Comparison of ENCODE assay signal across 11 cellular contexts in the genomic region with DNA sequence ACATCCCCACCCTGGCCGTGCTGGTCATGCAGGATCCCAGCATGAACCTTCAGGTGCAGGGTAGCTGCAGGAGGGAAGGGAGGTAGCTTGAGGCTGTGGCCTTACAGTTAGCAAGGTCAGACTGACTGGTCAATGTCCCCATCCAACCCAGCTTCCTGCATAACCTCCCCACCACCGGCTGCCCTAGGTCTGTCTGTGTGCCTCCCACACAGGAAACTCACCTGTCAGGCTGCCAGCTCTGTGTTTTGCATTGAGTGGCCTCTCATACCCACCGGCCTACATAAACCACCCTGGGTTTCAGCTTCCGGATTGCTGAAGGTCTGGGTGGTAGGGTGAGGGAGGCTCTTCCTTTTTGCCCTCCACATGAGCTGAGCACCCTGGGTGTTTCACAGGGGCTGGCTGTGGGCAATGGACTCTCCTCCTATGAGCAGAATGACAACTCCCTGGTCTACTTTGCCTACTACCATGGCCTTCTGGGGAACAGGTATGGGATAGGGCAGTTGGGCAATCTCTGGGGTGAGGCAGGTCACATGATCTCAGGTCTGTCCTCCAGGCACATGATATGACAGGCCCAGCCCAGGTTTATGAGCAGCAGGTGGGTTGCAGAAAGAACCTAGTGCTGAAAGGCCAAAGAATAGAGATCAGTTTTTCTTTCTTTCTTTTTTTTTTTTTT. TPM values are rescaled to one million over a fixed set of nuclear protein-coding genes. Genes with fewer than 3 reads are reported as not detected.
A peak's percentile ranks its signal among the peaks of the same experiment; 100 is the strongest.
DNase-seq lines count a peak whose midpoint lies in the region; ATAC-seq and TF ChIP-seq lines count a peak whose summit lies in the region.
"Had no signal": no experiment of that assay in that cellular context is flagged by ENCODE, and none has a peak within 500 bp of the region (broad histone marks: within the 10 kb centered on the region; RNA-seq: fewer than 3 reads in every experiment).

No MANE protein-coding gene starts in this region.

- H3K4ac ChIP-seq in H9 (ENCODE audit: low read depth, low read length) = no peak overlapping the region
- H3K4ac ChIP-seq in neuronal stem cell (ENCODE audit: low read length) = no peak overlapping the region
- no peak overlapping the region for H3K4ac ChIP-seq in trophoblast cell (ENCODE audit: low read depth, low read length)

- no peaks in the 10 kb centered on the region for H3K79me2 ChIP-seq in H9 (ENCODE audit: insufficient read depth, low read length)
- H3K79me2 ChIP-seq in trophoblast cell (ENCODE audit: control insufficient read depth, insufficient read depth, low read length, poor library complexity) = peaks cover 4% of the 10 kb centered on the region

- H3K79me1 ChIP-seq in H9 (ENCODE audit: insufficient read depth, low read depth, low read length, poor library complexity, severe bottlenecking) (no peaks in the 10 kb centered on the region), neuronal stem cell (ENCODE audit: low read depth, low read length) (peaks cover 2% of the 10 kb centered on the region), trophoblast cell (ENCODE audit: low read length) (peaks cover 9% of the 10 kb centered on the region)

- no CpG with 5 or more reads among the region's 4 CpGs for WGBS in H9 (ENCODE audit: extremely low coverage, insufficient read length, low lambda C conversion rate)
- no CpG with 5 or more reads among the region's 4 CpGs for WGBS in neuronal stem cell (ENCODE audit: extremely low coverage in 2 of 2, insufficient read length in 2 of 2, insufficient replicate concordance in 1 of 2), 2 donors
- no CpG with 5 or more reads among the region's 4 CpGs for WGBS in trophoblast cell (ENCODE audit: extremely low coverage, insufficient coverage, insufficient read length)

- no peak overlapping the region for H3K27ac Mint-ChIP-seq in H9

- no peaks in the 10 kb centered on the region for H3K9me3 Mint-ChIP-seq in H9

- intact Hi-C loops in colonic mucosa (cut with DNase I) = loop anchor here (5.0 kb wide), 2 partner anchors 39 to 69 kb away; a partner anchor contains a TSS

- H2BK15ac ChIP-seq in H9 (ENCODE audit: low read depth, low read length) = no peak overlapping the region
- H2BK15ac ChIP-seq in neuronal stem cell (ENCODE audit: low read length) = no peak overlapping the region

- H2BK12ac ChIP-seq in H9 (ENCODE audit: insufficient read length, low read depth, low read length) = no peak overlapping the region
- no peak overlapping the region for H2BK12ac ChIP-seq in neuronal stem cell (ENCODE audit: low read length)
- no peak overlapping the region for H2BK12ac ChIP-seq in trophoblast cell (ENCODE audit: low read length)

- H3K36me3 ChIP-seq in RWPE2 (ENCODE audit: low read depth) (peaks cover 37% of the 10 kb centered on the region), colonic mucosa (peaks cover 13% of the 10 kb centered on the region), neuronal stem cell (replicated peaks in 1 of 2; ENCODE audit: control insufficient read depth in 2 of 2, insufficient read depth in 2 of 2, low read length in 2 of 2) (peaks cover 13 to 36% of the 10 kb centered on the region in 2 donors), trophoblast cell (ENCODE audit: control insufficient read depth in 1 of 2, insufficient read depth in 2 of 2, low read length in 2 of 2) (peaks cover 17 to 31% of the 10 kb centered on the region in 2 experiments)

- H3K4me3 Mint-ChIP-seq in H9 = peak overlapping the region; percentile 85 to 92; a peak in 4 of 5 replicates

- H3T11ph ChIP-seq in H9 (ENCODE audit: low read length) = no peak overlapping the region

- ATAC-seq in RWPE2 (ENCODE audit: low read depth) (no peak), GM21825 (IDR thresholded peaks at IDR 0.05; ENCODE audit: unreplicated experiment) (no peak), GM21515 (IDR thresholded peaks at IDR 0.05; ENCODE audit: unreplicated experiment) (no peak)

- H3K4me3 ChIP-seq in RWPE2 (ENCODE audit: severe bottlenecking) (no peak overlapping the region), colonic mucosa (no peak overlapping the region), neuronal stem cell (ENCODE audit: low read length in 2 of 2) (no peak overlapping the region), trophoblast cell (ENCODE audit: low read depth, low read length) (no peak overlapping the region)

- H3K27me3 ChIP-seq in H9 (ENCODE audit: insufficient read depth, low read length) (no peaks in the 10 kb centered on the region), RWPE2 (ENCODE audit: insufficient read depth, poor library complexity, severe bottlenecking) (no peaks in the 10 kb centered on the region), colonic mucosa (no peaks in the 10 kb centered on the region), neuronal stem cell (ENCODE audit: control insufficient read depth in 3 of 3, insufficient read depth in 3 of 3, low read depth in 1 of 3, low read length in 3 of 3) (peaks cover 0 to 7% (median 0%) of the 10 kb centered on the region in 3 experiments), trophoblast cell (ENCODE audit: insufficient read depth, low read length) (no peaks in the 10 kb centered on the region)

- H2BK5ac ChIP-seq in H9 (ENCODE audit: insufficient read length, low read length) = no peak overlapping the region
- peak overlapping the region; percentile 62 for H2BK5ac ChIP-seq in neuronal stem cell (ENCODE audit: low read length)
- H2BK5ac ChIP-seq in trophoblast cell (ENCODE audit: low read depth, low read length, poor library complexity) = no peak overlapping the region

- H3K4me1 ChIP-seq in H9 (ENCODE audit: insufficient read depth, low read length) (no peaks in the 10 kb centered on the region), RWPE2 (ENCODE audit: insufficient read depth, poor library complexity, severe bottlenecking) (no peaks in the 10 kb centered on the region), colonic mucosa (peaks cover 18% of the 10 kb centered on the region), neuronal stem cell (ENCODE audit: control insufficient read depth in 2 of 2, insufficient read depth in 1 of 2, low read depth in 1 of 2, low read length in 2 of 2) (peaks cover 5 to 6% of the 10 kb centered on the region in 2 donors), trophoblast cell (ENCODE audit: control insufficient read depth in 1 of 2, insufficient read depth in 2 of 2, low read length in 2 of 2) (peaks cover 9 to 15% of the 10 kb centered on the region in 2 experiments)

- H2AK5ac ChIP-seq in H9 (ENCODE audit: insufficient read length, low read length) = no peak overlapping the region
- H2AK5ac ChIP-seq in neuronal stem cell (ENCODE audit: low read depth, low read length) = no peak overlapping the region
- H2AK5ac ChIP-seq in trophoblast cell (ENCODE audit: low read length) = no peak overlapping the region

- peaks cover 12 to 41% (median 34%) of the 10 kb centered on the region in 3 experiments for H3K36me3 Mint-ChIP-seq in H9 (ENCODE audit: insufficient read depth in 1 of 3, low read depth in 3 of 3)

- H3K4me1 Mint-ChIP-seq in H9 = peaks cover 5 to 14% of the 10 kb centered on the region in 2 experiments; a peak in 3 of 4 replicates

- H3K27me3 Mint-ChIP-seq in H9 (ENCODE audit: low read depth) = no peaks in the 10 kb centered on the region; the same call in 1 of the 2 replicates

- DNase-seq in H9 (no peak), RWPE2 (ENCODE audit: low spot score) (peak; percentile 77), colonic mucosa (peak; percentile 81), neuronal stem cell (ENCODE audit: low spot score) (no peak), NCI-H1436 treated with DMSO at 0.1 percent for 48 hours (lab: John Stamatoyannopoulos, UW) (no peak), trophoblast cell (no peak)
- DNase-seq: cortex of kidney, NCI-H1048, psoas muscle had no signal

- H3K18ac ChIP-seq in H9 (ENCODE audit: insufficient read length, low read depth, low read length) = no peak overlapping the region
- no peak overlapping the region for H3K18ac ChIP-seq in neuronal stem cell (ENCODE audit: low read length)
- no peak overlapping the region for H3K18ac ChIP-seq in trophoblast cell (ENCODE audit: low read length)

- TF ChIP-seq CTCF in H9 (conservative IDR thresholded peaks at IDR 0.05) = no peak
- TF ChIP-seq CTCF in RWPE2 (IDR thresholded peaks at IDR 0.05; ENCODE audit: poor library complexity, severe bottlenecking) = no peak
- TF ChIP-seq CTCF in colonic mucosa (IDR thresholded peaks at IDR 0.05) = no peak

- H2AFZ ChIP-seq in H9 (ENCODE audit: low read length) (no peak overlapping the region), neuronal stem cell (ENCODE audit: low read length) (no peak overlapping the region), trophoblast cell (ENCODE audit: insufficient read depth, low read length, poor library complexity) (no peak overlapping the region)

- no peak overlapping the region for H3K23ac ChIP-seq in H9 (ENCODE audit: insufficient read length, low read depth, low read length)
- H3K23ac ChIP-seq in neuronal stem cell (ENCODE audit: low read depth, low read length, poor library complexity) = no peak overlapping the region
- no peak overlapping the region for H3K23ac ChIP-seq in trophoblast cell (ENCODE audit: low read length)

- H4K5ac ChIP-seq in H9 (ENCODE audit: insufficient read length, low read depth, low read length) = no peak overlapping the region

- H4K8ac ChIP-seq in H9 (replicated peaks; ENCODE audit: insufficient read length, low read depth, low read length) (no peak overlapping the region), neuronal stem cell (ENCODE audit: low read depth, low read length) (no peak overlapping the region), trophoblast cell (ENCODE audit: low read depth, low read length) (no peak overlapping the region)

- no peaks in the 10 kb centered on the region for H3K9me3 ChIP-seq in H9 (ENCODE audit: control insufficient read depth, low read depth, low read length)
- H3K9me3 ChIP-seq in RWPE2 (ENCODE audit: severe bottlenecking) = no peaks in the 10 kb centered on the region
- no peaks in the 10 kb centered on the region for H3K9me3 ChIP-seq in colonic mucosa
- no peaks in the 10 kb centered on the region for H3K9me3 ChIP-seq in neuronal stem cell (replicated peaks in 1 of 2; ENCODE audit: control insufficient read depth in 2 of 2, insufficient read depth in 1 of 2, low read depth in 1 of 2, low read length in 2 of 2)
- no peaks in the 10 kb centered on the region for H3K9me3 ChIP-seq in trophoblast cell (ENCODE audit: insufficient read depth, low read depth, low read length)
- H3K9me3 ChIP-seq: psoas muscle had no signal

- H3K23me2 ChIP-seq in H9 (ENCODE audit: insufficient read length, low read depth, low read length, poor library complexity, severe bottlenecking) = peaks cover 13% of the 10 kb centered on the region

- H3K14ac ChIP-seq in H9 (ENCODE audit: insufficient read depth, low read length) = no peak overlapping the region
- no peak overlapping the region for H3K14ac ChIP-seq in neuronal stem cell (ENCODE audit: low read length)
- H3K14ac ChIP-seq in trophoblast cell (ENCODE audit: low read length) = no peak overlapping the region

- H3K4me2 ChIP-seq in H9 (ENCODE audit: insufficient read depth, insufficient read length, low read length) (no peak overlapping the region), neuronal stem cell (ENCODE audit: insufficient read depth, low read length, poor library complexity, severe bottlenecking) (no peak overlapping the region), trophoblast cell (ENCODE audit: low read length) (no peak overlapping the region)

- no peak overlapping the region for H2BK20ac ChIP-seq in H9 (ENCODE audit: low read depth, low read length, poor library complexity, severe bottlenecking)

- no peak overlapping the region for H4K12ac ChIP-seq in trophoblast cell (ENCODE audit: low read depth, low read length)

- H4K20me1 ChIP-seq in H9 (ENCODE audit: control insufficient read depth, insufficient read depth, insufficient read length) = no peaks in the 10 kb centered on the region

- no peak overlapping the region for H3K56ac ChIP-seq in H9 (ENCODE audit: insufficient read length, low read depth, low read length)

- H3K27ac ChIP-seq in H9 (ENCODE audit: insufficient read length, low read depth, low read length) = no peak overlapping the region
- no peak overlapping the region for H3K27ac ChIP-seq in RWPE2 (ENCODE audit: poor library complexity, severe bottlenecking)
- H3K27ac ChIP-seq in colonic mucosa = peak overlapping the region; percentile 71
- no peak overlapping the region for H3K27ac ChIP-seq in neuronal stem cell (replicated peaks; ENCODE audit: low read length)
- no peak overlapping the region for H3K27ac ChIP-seq in trophoblast cell (ENCODE audit: low read depth, low read length)
- H3K27ac ChIP-seq: psoas muscle had no signal

- H3K9ac ChIP-seq in H9 (ENCODE audit: extremely low read depth, insufficient read length, low read length) = no peak overlapping the region
- H3K9ac ChIP-seq in colonic mucosa (ENCODE audit: low read depth in 2 of 2, low read length in 2 of 2) = peak overlapping the region; percentile 40 to 86
- peak overlapping the region; percentile 12 for H3K9ac ChIP-seq in neuronal stem cell (ENCODE audit: low read depth, low read length, poor library complexity)
- no peak overlapping the region for H3K9ac ChIP-seq in trophoblast cell (ENCODE audit: low read length)

- H4K91ac ChIP-seq in H9 (ENCODE audit: insufficient read length, low read depth, low read length) = no peak overlapping the region
- H4K91ac ChIP-seq in neuronal stem cell (ENCODE audit: low read depth, low read length, poor library complexity) = no peak overlapping the region
- no peak overlapping the region for H4K91ac ChIP-seq in trophoblast cell (ENCODE audit: low read depth, low read length)

- H2BK120ac ChIP-seq in H9 (ENCODE audit: low read depth, low read length, poor library complexity, severe bottlenecking) (no peak overlapping the region), neuronal stem cell (ENCODE audit: low read depth, low read length) (no peak overlapping the region), trophoblast cell (ENCODE audit: insufficient read depth, low read length, poor library complexity) (no peak overlapping the region)

RNA-seq across cellular contexts. Expression of a gene that starts 1.8 kb away (rescaled TPM):
- total RNA-seq in H9 (2021) = 59.6 and 64.4 TPM in 2 replicates
- total RNA-seq in colonic mucosa = 100 to 1,000 TPM; 273 to 366 TPM
- 15.3 TPM for polyA plus RNA-seq in neuronal stem cell (2013, experiment 1 of 2)
- 15.1 TPM for polyA plus RNA-seq in neuronal stem cell (2013, experiment 2 of 2)
- 69.0 and 71.9 TPM in 2 replicates for polyA plus RNA-seq in trophoblast cell (2013)

RNA-seq across cellular contexts. Expression of a gene that starts 2.0 kb away (rescaled TPM):
- 5.4 and 5.8 TPM in 2 replicates for total RNA-seq in H9 (2021)
- total RNA-seq in colonic mucosa = 1 to 10 TPM; 3.5 to 4.0 TPM
- 0.75 TPM for polyA plus RNA-seq in neuronal stem cell (2013, experiment 1 of 2)
- 0.62 TPM for polyA plus RNA-seq in neuronal stem cell (2013, experiment 2 of 2)
- polyA plus RNA-seq in trophoblast cell (2013) = 0.97 and 1.2 TPM in 2 replicates

RNA-seq across cellular contexts. Expression of a gene that starts 5.5 kb away (rescaled TPM):
- total RNA-seq in H9 (2021) (1.8 and 2.4 TPM in 2 replicates), colonic mucosa (1 to 10 TPM; 1.5 TPM)
- polyA plus RNA-seq in neuronal stem cell (2013, experiment 1 of 2) = 0.28 TPM
- 0.21 TPM for polyA plus RNA-seq in neuronal stem cell (2013, experiment 2 of 2)
- 0.11 and 0.17 TPM in 2 replicates for polyA plus RNA-seq in trophoblast cell (2013)

RNA-seq across cellular contexts. Expression of a gene that starts 11.9 kb away (rescaled TPM):
- 12.0 and 13.0 TPM in 2 replicates for total RNA-seq in H9 (2021)
- total RNA-seq in colonic mucosa = 10 to 100 TPM; 13.3 to 13.4 TPM
- 11.3 TPM for polyA plus RNA-seq in neuronal stem cell (2013, experiment 1 of 2)
- polyA plus RNA-seq in neuronal stem cell (2013, experiment 2 of 2) = 11.6 TPM
- polyA plus RNA-seq in trophoblast cell (2013) = 9.3 and 9.5 TPM in 2 replicates

RNA-seq across cellular contexts. Expression of a gene that starts 19.0 kb away (rescaled TPM):
- total RNA-seq in H9 (2021) = 61.4 and 62.5 TPM in 2 replicates
- 10 to 100 TPM; 17.4 to 36.2 TPM for total RNA-seq in colonic mucosa
- polyA plus RNA-seq in neuronal stem cell (2013, experiment 1 of 2) = 35.9 TPM
- 35.5 TPM for polyA plus RNA-seq in neuronal stem cell (2013, experiment 2 of 2)
- polyA plus RNA-seq in trophoblast cell (2013) = 39.7 and 41.3 TPM in 2 replicates

Comparison
In these comparisons a context has a peak if more than half of its experiments do, and no peak if none do; other contexts are left out.
1. DNase-seq: peak in RWPE2 (single experiment) and colonic mucosa (single experiment); none in H9 (single experiment), neuronal stem cell (single experiment), NCI-H1436 treated with DMSO at 0.1 percent for 48 hours (single experiment) and trophoblast cell (0 of 2).
2. H3K9ac ChIP-seq: peak in colonic mucosa (2 of 2) and neuronal stem cell (single experiment); none in H9 (single experiment) and trophoblast cell (single experiment).